ENCODE assay signal across 20 cellular contexts in the genomic region with DNA sequence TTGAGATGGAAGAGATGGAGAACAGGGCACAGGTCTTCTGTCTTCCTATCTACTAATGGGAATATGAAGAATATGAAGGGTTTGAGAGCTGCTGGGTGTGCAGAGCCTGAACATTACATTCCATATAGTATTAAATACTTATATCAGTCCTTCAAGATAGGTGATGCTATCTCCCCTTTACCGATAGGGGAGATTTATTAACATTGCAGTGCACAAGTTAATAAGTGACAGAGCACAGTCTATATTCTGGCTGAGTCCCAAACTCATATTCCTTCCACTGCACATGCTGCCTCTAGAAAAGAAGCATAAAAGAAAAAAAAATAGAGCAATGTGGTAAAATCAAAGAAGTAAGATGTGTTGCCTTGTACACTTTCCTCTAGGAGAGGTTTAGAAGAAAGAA. TPM values are rescaled to one million over a fixed set of nuclear protein-coding genes. Genes with fewer than 3 reads are reported as not detected.
DNase-seq lines count a peak whose midpoint lies in the region; FAIRE-seq and TF ChIP-seq lines count a peak whose summit lies in the region.
"Had no signal": no experiment of that assay in that cellular context is flagged by ENCODE, and none has a peak within 500 bp of the region (broad histone marks: within the 10 kb centered on the region; RNA-seq: fewer than 3 reads in every experiment).

No MANE protein-coding gene starts in this region.

- no peaks in the 10 kb centered on the region for H3K27me3 Mint-ChIP-seq in astrocyte (ENCODE audit: low read depth, unreplicated experiment)

- no peaks in the 10 kb centered on the region for H3K27me3 ChIP-seq in astrocyte (ENCODE audit: insufficient read depth, low read length)
- H3K27me3 ChIP-seq: BLaER1 treated with 17β-estradiol and CSF1 and Interleukin-3, amounts not matched to agents 10 nM and 100 nM had no signal

- peak; percentile 43 for DNase-seq in HuH-7 (ENCODE audit: low spot score)
- no peak for DNase-seq in astrocyte (ENCODE audit: low read depth)
- peak; percentile 21 for DNase-seq in kidney tubule cell (ENCODE audit: low spot score)
- no peak for DNase-seq in activated gamma-delta T cell treated with Interleukin-2 at 50 U/mL for 16 hours
- no peak for DNase-seq in NCI-H526 (lab: John Stamatoyannopoulos, UW)
- no peak for DNase-seq in stimulated activated CD8-positive, alpha-beta memory T cell treated with anti-CD3 and anti-CD28 coated beads, Interleukin-4, amount 100 ng/mL, for 48 hours
- no peak for DNase-seq in NCI-H1048 (lab: John Stamatoyannopoulos, UW)
- DNase-seq: CD8-positive, alpha-beta T cell; DMS 273 treated with DMSO at 0.1 percent for 48 hours; DMS53; DND-41; EL; GM23248; IMR-90 had no signal

- H3K4me1 ChIP-seq in astrocyte (ENCODE audit: insufficient read depth, low read length): peaks cover 21% of the 10 kb centered on the region
- H3K4me1 ChIP-seq: BLaER1 treated with 17β-estradiol and CSF1 and Interleukin-3, amounts not matched to agents 10 nM and 100 nM had no signal

- no peak overlapping the region for H2AFZ ChIP-seq in astrocyte (ENCODE audit: low read depth, low read length)
- H2AFZ ChIP-seq: GM23248 had no signal

- no peak for TF ChIP-seq CTCF in astrocyte (IDR thresholded peaks at IDR 0.05; ENCODE audit: insufficient read depth, low read depth, low read length)

- H3K36me3 ChIP-seq in astrocyte (ENCODE audit: insufficient read depth, low read length): peaks cover 24% of the 10 kb centered on the region
- H3K36me3 ChIP-seq: HAP-1 had no signal

- no peak overlapping the region for H3K4me3 Mint-ChIP-seq in astrocyte (ENCODE audit: unreplicated experiment)
- H3K4me3 Mint-ChIP-seq: B cell; CD8-positive, alpha-beta T cell had no signal

- no peaks in the 10 kb centered on the region for H3K79me2 ChIP-seq in astrocyte (ENCODE audit: insufficient read depth, low read length)

- FAIRE-seq in astrocyte (lab: Jason Lieb, UNC): no peak
- FAIRE-seq: GM12878, GM19239 had no signal

- peaks cover 10% of the 10 kb centered on the region for H3K4me1 Mint-ChIP-seq in astrocyte (ENCODE audit: low read depth, unreplicated experiment)
- H3K4me1 Mint-ChIP-seq: B cell had no signal

- no peak overlapping the region for H3K4me2 ChIP-seq in astrocyte (ENCODE audit: low read length)
- H3K4me2 ChIP-seq: BLaER1 treated with 17β-estradiol and CSF1 and Interleukin-3, amounts not matched to agents 10 nM and 100 nM had no signal

- H3K27ac Mint-ChIP-seq in astrocyte (ENCODE audit: unreplicated experiment): peak overlapping the region; percentile 16
- H3K27ac Mint-ChIP-seq: B cell; CD8-positive, alpha-beta T cell had no signal

- H3K9ac ChIP-seq in astrocyte (ENCODE audit: low read length): no peak overlapping the region
- H3K9ac ChIP-seq: BLaER1 treated with 17β-estradiol and CSF1 and Interleukin-3, amounts not matched to agents 10 nM and 100 nM; GM23248 had no signal

- no peaks in the 10 kb centered on the region for H3K9me3 Mint-ChIP-seq in astrocyte (ENCODE audit: unreplicated experiment)
- H3K9me3 Mint-ChIP-seq: CD8-positive, alpha-beta T cell had no signal

- peaks cover 29% of the 10 kb centered on the region for H3K36me3 Mint-ChIP-seq in astrocyte (ENCODE audit: low read depth, unreplicated experiment)
- H3K36me3 Mint-ChIP-seq: CD8-positive, alpha-beta T cell had no signal

- no peaks in the 10 kb centered on the region for H4K20me1 ChIP-seq in astrocyte (ENCODE audit: insufficient read depth, low read length)
- H4K20me1 ChIP-seq: BLaER1 treated with 17β-estradiol and CSF1 and Interleukin-3, amounts not matched to agents 10 nM and 100 nM had no signal

- H3K9me3 ChIP-seq in astrocyte (ENCODE audit: insufficient read depth, low read depth, low read length): no peaks in the 10 kb centered on the region
- H3K9me3 ChIP-seq: HAP-1 had no signal

- H3K27ac ChIP-seq in astrocyte (ENCODE audit: low read depth, low read length): no peak overlapping the region
- H3K27ac ChIP-seq: BLaER1 treated with 17β-estradiol and CSF1 and Interleukin-3, amounts not matched to agents 10 nM and 100 nM; GM23248 had no signal

- H3K4me3 ChIP-seq in astrocyte (ENCODE audit: insufficient read depth, low read depth, low read length): no peak overlapping the region
- H3K4me3 ChIP-seq: BLaER1 treated with 17β-estradiol and CSF1 and Interleukin-3, amounts not matched to agents 10 nM and 100 nM; GM12878; GM23248; HAP-1 had no signal

RNA-seq across cellular contexts. Expression of gene KIAA0408, which starts 18.5 kb away (rescaled TPM):
- total RNA-seq in astrocyte: 17.5 and 19.6 TPM in 2 replicates
- total RNA-seq: G401 had no signal

Comparison
In these comparisons a context has a peak if more than half of its experiments do, and no peak if none do; other contexts are left out.
1. DNase-seq: peak in HuH-7 (single experiment) and kidney tubule cell (single experiment); none in astrocyte (single experiment), activated gamma-delta T cell treated with Interleukin-2 at 50 U/mL for 16 hours (single experiment), NCI-H526 (0 of 2), stimulated activated CD8-positive, alpha-beta memory T cell treated with anti-CD3 and anti-CD28 coated beads, Interleukin-4, amount 100 ng/mL, for 48 hours (single experiment) and NCI-H1048 (single experiment).